Comparison of ENCODE assay signal across 8 cellular contexts in genomic region chr3:164848922-164849321, GRCh38.
"Had no signal": no experiment of that assay in that cellular context is flagged by ENCODE, and none has a peak within 500 bp of the region (broad histone marks: within the 10 kb centered on the region; RNA-seq: fewer than 3 reads in every experiment).

No MANE protein-coding gene starts in this region.

- H3K36me3 Mint-ChIP-seq: IgD-negative memory B cell had no signal

- H3K27ac Mint-ChIP-seq: IgD-negative memory B cell had no signal

- H3K4me1 Mint-ChIP-seq: IgD-negative memory B cell had no signal

- H3K9me3 Mint-ChIP-seq: H9 had no signal

- DNase-seq: GOT3, H9, HCEC 1CT, Kasumi-1, KG1 had no signal

- FAIRE-seq: H54 had no signal

- H3K4me3 Mint-ChIP-seq: H9, IgD-negative memory B cell had no signal

- H3K27ac ChIP-seq: HL-60 had no signal

- H3K27me3 Mint-ChIP-seq: IgD-negative memory B cell had no signal
